1 cellular context compared by ENCODE assay signal in genomic region chr19:39345956-39346355, GRCh38.
TF ChIP-seq lines count a peak whose summit lies in the region.

No MANE protein-coding gene starts in this region.

TF ChIP-seq in A549, 52 proteins besides CTCF, POLR2A, EP300 and RAD21:
- no peak for TF ChIP-seq ESRRA (IDR thresholded peaks at IDR 0.05; ENCODE audit: borderline replicate concordance, low read length)
- TF ChIP-seq SMC3 (IDR thresholded peaks at IDR 0.05), result 0 out of 3 replicates have a peak, but pooled peaks have one; percentile 9
- TF ChIP-seq FOSB (CRISPR knock-in tag; IDR thresholded peaks at IDR 0.05), result no peak
- TF ChIP-seq, protein P1, sequence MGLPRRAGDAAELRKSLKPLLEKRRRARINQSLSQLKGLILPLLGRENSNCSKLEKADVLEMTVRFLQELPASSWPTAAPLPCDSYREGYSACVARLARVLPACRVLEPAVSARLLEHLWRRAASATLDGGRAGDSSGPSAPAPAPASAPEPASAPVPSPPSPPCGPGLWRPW (IDR thresholded peaks at IDR 0.05), result no peak
- no peak for TF ChIP-seq NPAS2 (CRISPR knock-in tag; IDR thresholded peaks at IDR 0.05; ENCODE audit: borderline replicate concordance)
